9 cellular contexts compared by ENCODE assay signal in the genomic region with DNA sequence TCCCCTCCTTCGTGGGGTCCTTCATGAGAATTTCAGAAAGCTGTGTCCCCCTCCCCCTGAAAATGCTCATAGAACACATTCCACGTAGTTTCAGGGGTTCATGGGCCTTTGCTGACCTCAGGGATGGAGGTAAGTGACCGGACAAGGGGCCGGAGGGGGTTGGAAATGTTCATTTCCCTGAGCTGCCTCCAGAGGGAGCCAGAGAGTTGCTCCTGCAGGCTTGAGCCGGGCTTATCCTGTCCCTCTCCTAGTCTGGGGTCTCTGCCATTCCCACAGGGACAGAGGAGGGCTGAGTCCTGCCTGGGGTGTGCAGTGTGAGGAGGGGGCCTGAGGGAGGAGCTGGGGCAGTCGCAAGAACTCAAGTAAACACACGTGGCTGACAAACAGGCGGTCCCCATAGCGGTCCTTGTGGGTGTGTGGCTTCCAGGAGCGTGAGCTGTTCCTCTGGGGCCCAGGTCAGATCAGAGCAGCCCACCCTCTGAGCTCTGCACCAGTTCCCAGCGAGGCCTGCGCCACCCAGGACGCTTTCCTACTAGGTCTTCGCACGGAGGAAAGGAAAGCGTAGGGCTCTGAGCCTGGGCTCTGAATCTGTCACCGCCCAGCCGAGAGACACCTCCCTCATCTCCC.
DNase-seq lines count a peak whose midpoint lies in the region; ATAC-seq, FAIRE-seq and TF ChIP-seq lines count a peak whose summit lies in the region.
"Had no signal": no experiment of that assay in that cellular context is flagged by ENCODE, and none has a peak within 500 bp of the region (broad histone marks: within the 10 kb centered on the region; RNA-seq: fewer than 3 reads in every experiment).

No MANE protein-coding gene starts in this region.

- no peak overlapping the region for H3K27ac ChIP-seq in pancreas
- H3K27ac ChIP-seq: neutrophil had no signal

- DNase-seq in activated T-cell treated with anti-CD3 and anti-CD28 coated beads, Interleukin-2, amount 50 U/mL, for 24 hours: peak; percentile 46
- DNase-seq in activated T-cell treated with anti-CD3 and anti-CD28 coated beads, Interleukin-2, amount 50 U/mL, for 1 hour: no peak
- no peak for DNase-seq in NT2/D1 (ENCODE audit: low read depth, low spot score)
- DNase-seq in epithelial cell of esophagus (ENCODE audit: low read depth): no peak
- peak in 3 of 6 donors; percentile 18 to 71 (median 33) for DNase-seq in pancreas
- no peak for DNase-seq in 8988T

- WGBS in pancreas, 2 donors: 40% methylated on average over 18 of the region's 18 CpGs

- TF ChIP-seq CTCF in epithelial cell of esophagus (IDR thresholded peaks at IDR 0.05; ENCODE audit: insufficient read depth, low read depth, low read length, missing control alignments): peak; percentile 66
- peak; percentile 49 to 61 (median 56) for TF ChIP-seq CTCF in pancreas (IDR thresholded peaks at IDR 0.05)

- H3K27me3 ChIP-seq in NT2/D1 (ENCODE audit: insufficient read depth, insufficient read length) (peaks cover 14% of the 10 kb centered on the region), pancreas (peaks cover 0 to 3% (median 0%) of the 10 kb centered on the region in 4 donors)

- intact Hi-C loops in pancreas (cut with DNase I): loop anchor here in 1 of 3 donors (5.0 kb wide), 1 partner anchor 215 kb away; no protein-coding TSS in a partner anchor

- no peak overlapping the region for H3K27ac Mint-ChIP-seq in activated T-cell treated with anti-CD3 and anti-CD28 coated beads, Interleukin-2, amount 50 U/mL, for 24 hours

- ATAC-seq in pancreas (peak in 3 of 4 donors; percentile 65 to 69 (median 67)), HG03097 (IDR thresholded peaks at IDR 0.05; ENCODE audit: low FRiP score, unreplicated experiment) (no peak), GM18873 (IDR thresholded peaks at IDR 0.05; ENCODE audit: low FRiP score, unreplicated experiment) (no peak)

- H3K4me3 ChIP-seq in NT2/D1 (ENCODE audit: insufficient read length, low read depth) (no peak overlapping the region), epithelial cell of esophagus (ENCODE audit: low read length) (no peak overlapping the region), pancreas (no peak overlapping the region)

- H3K27me3 Mint-ChIP-seq in activated T-cell treated with anti-CD3 and anti-CD28 coated beads, Interleukin-2, amount 50 U/mL, for 24 hours: peaks cover 58% of the 10 kb centered on the region

- no peak for FAIRE-seq in pancreas (lab: Jason Lieb, UNC)

- H3K36me3 ChIP-seq in NT2/D1 (ENCODE audit: insufficient read depth, insufficient read length, low read length): no peaks in the 10 kb centered on the region
- H3K36me3 ChIP-seq in pancreas: no peaks in the 10 kb centered on the region
- H3K36me3 ChIP-seq: neutrophil had no signal

- no peaks in the 10 kb centered on the region for H3K9me3 Mint-ChIP-seq in activated T-cell treated with anti-CD3 and anti-CD28 coated beads, Interleukin-2, amount 50 U/mL, for 24 hours

- peak overlapping the region; percentile 15 for H3K9ac ChIP-seq in NT2/D1 (ENCODE audit: insufficient read length, low read depth)

- peaks cover 1% of the 10 kb centered on the region for H3K4me1 Mint-ChIP-seq in activated T-cell treated with anti-CD3 and anti-CD28 coated beads, Interleukin-2, amount 50 U/mL, for 24 hours (ENCODE audit: low read depth)

- H3K36me3 Mint-ChIP-seq in activated T-cell treated with anti-CD3 and anti-CD28 coated beads, Interleukin-2, amount 50 U/mL, for 24 hours (ENCODE audit: low read depth): no peaks in the 10 kb centered on the region

- H3K4me3 Mint-ChIP-seq in activated T-cell treated with anti-CD3 and anti-CD28 coated beads, Interleukin-2, amount 50 U/mL, for 24 hours: no peak overlapping the region

- peaks cover 9% of the 10 kb centered on the region for H3K4me1 ChIP-seq in NT2/D1 (ENCODE audit: insufficient read depth, insufficient read length)
- peaks cover 0 to under 1% (median 0%) of the 10 kb centered on the region in 3 donors for H3K4me1 ChIP-seq in pancreas

- peaks cover 10% of the 10 kb centered on the region; the same call in 1 of the 2 replicates for H3K9me3 ChIP-seq in NT2/D1 (ENCODE audit: insufficient read depth, low read length)
- no peaks in the 10 kb centered on the region for H3K9me3 ChIP-seq in pancreas
- H3K9me3 ChIP-seq: neutrophil had no signal

Comparison
In these comparisons a context has a peak if more than half of its experiments do, and no peak if none do; other contexts are left out.
1. ATAC-seq: peak in pancreas (3 of 4); none in HG03097 (single experiment) and GM18873 (single experiment).